In genomic region chr15:59689626-59690236, GRCh38 we compare ENCODE assay signal across 8 cellular contexts. TPM values are rescaled to one million over a fixed set of nuclear protein-coding genes. Genes with fewer than 3 reads are reported as not detected.
DNase-seq lines count a peak whose midpoint lies in the region; ATAC-seq, FAIRE-seq and TF ChIP-seq lines count a peak whose summit lies in the region.

No MANE protein-coding gene starts in this region.

- H3K36me3 ChIP-seq in breast epithelium (no peaks in the 10 kb centered on the region), keratinocyte (ENCODE audit: control insufficient read depth in 2 of 2, extremely low read depth in 1 of 2, insufficient read depth in 2 of 2, low read length in 2 of 2) (peaks cover 0 to 4% of the 10 kb centered on the region in 2 experiments)

- DNase-seq in NCI-H2081 (lab: John Stamatoyannopoulos, UW) (peak; percentile 51 to 78), UCSD-AML1 (lab: John Stamatoyannopoulos, UW; ENCODE audit: unreplicated experiment) (peak; percentile 85), breast epithelium (ENCODE audit: low spot score in 2 of 2) (peak; percentile 88), keratinocyte (ENCODE audit: low read depth, low spot score) (no peak), middle frontal gyrus (ENCODE audit: extremely low spot score, low spot score) (no peak)
- DNase-seq in stimulated activated CD4-positive, alpha-beta T cell treated with anti-CD3 and anti-CD28 coated beads, Interleukin-12 subunit alpha, Interleukin-12 subunit beta, amount 100 ng/mL, for 4 hours = peak; percentile 43

- no peaks in the 10 kb centered on the region for H3K27me3 ChIP-seq in breast epithelium
- H3K27me3 ChIP-seq in keratinocyte (ENCODE audit: control insufficient read depth, extremely low read depth, insufficient read depth, low read length) = no peaks in the 10 kb centered on the region

- H3K4me1 ChIP-seq in breast epithelium = peaks cover 0 to 22% of the 10 kb centered on the region in 2 donors
- peaks cover 24% of the 10 kb centered on the region for H3K4me1 ChIP-seq in keratinocyte (ENCODE audit: control insufficient read depth, extremely low read depth, insufficient read depth, low read length)

- dilution Hi-C loops in keratinocyte (cut with MboI; ENCODE audit: extremely low pct_ligation_motif_present, low sequenced_read_pairs) = no loop called here

- H3K9ac ChIP-seq in keratinocyte (ENCODE audit: control insufficient read depth, extremely low read depth, insufficient read depth, low read length) = peak overlapping the region; percentile 99

- H3K4me3 ChIP-seq in breast epithelium (peak overlapping the region; percentile 74 to 97 (median 94)), keratinocyte (ENCODE audit: control insufficient read depth in 2 of 3, extremely low read depth in 1 of 3, insufficient read depth in 2 of 3, low read depth in 1 of 3, low read length in 3 of 3) (peak overlapping the region; percentile 83 to 96 (median 88))

- intact Hi-C loops in breast epithelium (cut with DNase I; ENCODE audit: low total_unique reads) = no loop called here

- peak overlapping the region; percentile 99 for H3K27ac ChIP-seq in breast epithelium
- H3K27ac ChIP-seq in keratinocyte (ENCODE audit: control insufficient read depth, insufficient read depth, low read length) = peak overlapping the region; percentile 87

- peaks cover 43% of the 10 kb centered on the region for H3K79me2 ChIP-seq in keratinocyte (ENCODE audit: control insufficient read depth, insufficient read depth, low read length)

- FAIRE-seq in G401.6 (lab: Jason Lieb, UNC) = peak; percentile 63
- no peak for FAIRE-seq in keratinocyte (lab: Jason Lieb, UNC)

- TF ChIP-seq CTCF in breast epithelium (IDR thresholded peaks at IDR 0.05) = no peak
- no peak for TF ChIP-seq CTCF in keratinocyte (optimal IDR thresholded peaks at IDR 0.05 in 1 of 3, IDR thresholded peaks at IDR 0.05 in 1 of 3, conservative IDR thresholded peaks at IDR 0.05 in 1 of 3; ENCODE audit: extremely low read depth in 1 of 3, insufficient read depth in 2 of 3, low read length in 3 of 3)

- no peaks in the 10 kb centered on the region for H3K9me1 ChIP-seq in keratinocyte (ENCODE audit: control insufficient read depth, extremely low read depth, insufficient read depth, low read length)

- H4K20me1 ChIP-seq in keratinocyte (ENCODE audit: control insufficient read depth, extremely low read depth, insufficient read depth, low read length) = peaks cover 7% of the 10 kb centered on the region

- TF ChIP-seq POLR2A in breast epithelium (IDR thresholded peaks at IDR 0.05) = no peak

- H2AFZ ChIP-seq in keratinocyte (ENCODE audit: control insufficient read depth, low read length) = peak overlapping the region; percentile 45

- H3K9me3 ChIP-seq in breast epithelium (no peaks in the 10 kb centered on the region), keratinocyte (ENCODE audit: control insufficient read depth, low read depth, low read length) (no peaks in the 10 kb centered on the region)

- H3K4me2 ChIP-seq in keratinocyte (ENCODE audit: control insufficient read depth, extremely low read depth, insufficient read depth, low read depth, low read length) = peak overlapping the region; percentile 93

- ATAC-seq in GM21619 (IDR thresholded peaks at IDR 0.05; ENCODE audit: unreplicated experiment) = no peak

RNA-seq across cellular contexts. Expression of gene BNIP2, which starts 0.6 kb away (rescaled TPM):
- 100 to 1,000 TPM; 167 TPM for total RNA-seq in breast epithelium
- polyA plus RNA-seq in keratinocyte = 23.4 to 68.2 TPM (median 57.4 TPM) in 3 replicates
- polyA plus RNA-seq in keratinocyte (2011; ENCODE audit: low read depth) = 170 TPM
- polyA plus RNA-seq in keratinocyte (2011; cell fraction: cytosol; rRNA removed) = 54.3 and 62.4 TPM in 2 replicates
- polyA plus RNA-seq in keratinocyte (2011; cell fraction: nucleus; rRNA removed) = 54.6 and 74.1 TPM in 2 replicates
- polyA plus RNA-seq in keratinocyte (2012; ENCODE audit: low replicate concordance) = 38.9 and 50.4 TPM in 2 replicates
- polyA minus RNA-seq in keratinocyte = 5.7 to 30.6 TPM (median 7.6 TPM) in 3 replicates
- 52.0 TPM for polyA minus RNA-seq in keratinocyte (2011; cell fraction: cytosol; rRNA and poly(A)+ RNA removed)
- 23.1 and 44.5 TPM in 2 replicates for polyA minus RNA-seq in keratinocyte (2011; cell fraction: nucleus; rRNA and poly(A)+ RNA removed)

RNA-seq across cellular contexts. Expression of gene GTF2A2, which starts 32.4 kb away (rescaled TPM):
- total RNA-seq in breast epithelium = 10 to 100 TPM; 20.3 to 40.7 (median 36.1) TPM
- polyA plus RNA-seq in keratinocyte = 40.3 to 77.8 TPM (median 45.6 TPM) in 3 replicates
- polyA plus RNA-seq in keratinocyte (2011; ENCODE audit: low read depth) = 35.6 TPM
- polyA plus RNA-seq in keratinocyte (2011; cell fraction: cytosol; rRNA removed) = 31.3 and 66.6 TPM in 2 replicates
- polyA plus RNA-seq in keratinocyte (2011; cell fraction: nucleus; rRNA removed) = 13.0 and 18.2 TPM in 2 replicates
- polyA plus RNA-seq in keratinocyte (2012; ENCODE audit: low replicate concordance) = 49.2 and 70.1 TPM in 2 replicates
- 2.4 to 9.7 TPM (median 9.4 TPM) in 3 replicates for polyA minus RNA-seq in keratinocyte
- polyA minus RNA-seq in keratinocyte (2011; cell fraction: cytosol; rRNA and poly(A)+ RNA removed) = 23.4 TPM
- 2.1 and 4.7 TPM in 2 replicates for polyA minus RNA-seq in keratinocyte (2011; cell fraction: nucleus; rRNA and poly(A)+ RNA removed)

Comparison
In these comparisons a context has a peak if more than half of its experiments do, and no peak if none do; other contexts are left out.
1. DNase-seq: peak in NCI-H2081 (2 of 2), UCSD-AML1 (single experiment), breast epithelium (2 of 2) and stimulated activated CD4-positive, alpha-beta T cell treated with anti-CD3 and anti-CD28 coated beads, Interleukin-12 subunit alpha, Interleukin-12 subunit beta, amount 100 ng/mL, for 4 hours (single experiment); none in keratinocyte (single experiment) and middle frontal gyrus (single experiment).